In the genomic region with DNA sequence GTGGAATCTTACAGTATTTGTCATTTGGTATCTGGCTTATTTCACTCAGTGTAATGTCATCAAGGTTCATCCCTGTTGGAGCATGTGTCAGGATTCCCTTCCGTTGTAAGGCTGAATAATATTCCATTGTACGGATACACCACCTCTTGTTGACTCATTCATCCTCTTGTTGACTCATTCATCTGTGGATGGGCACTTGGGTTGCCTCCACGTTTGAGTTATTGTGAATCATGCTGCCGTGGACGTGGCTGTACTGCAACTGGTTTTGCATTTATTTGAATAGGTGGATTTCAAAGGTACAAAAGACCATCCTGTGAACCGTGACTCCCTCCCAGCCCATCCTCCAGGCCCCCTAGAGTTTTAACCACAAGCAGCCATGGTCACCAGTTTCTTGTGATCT, we compare ENCODE assay signal across 1 cellular context.
TF ChIP-seq lines count a peak whose summit lies in the region.

No MANE protein-coding gene starts in this region.

TF ChIP-seq in HepG2, 621 proteins besides CTCF, POLR2A, EP300 and RAD21 (continued from another document and continues in another):
- TF ChIP-seq, protein P1, sequence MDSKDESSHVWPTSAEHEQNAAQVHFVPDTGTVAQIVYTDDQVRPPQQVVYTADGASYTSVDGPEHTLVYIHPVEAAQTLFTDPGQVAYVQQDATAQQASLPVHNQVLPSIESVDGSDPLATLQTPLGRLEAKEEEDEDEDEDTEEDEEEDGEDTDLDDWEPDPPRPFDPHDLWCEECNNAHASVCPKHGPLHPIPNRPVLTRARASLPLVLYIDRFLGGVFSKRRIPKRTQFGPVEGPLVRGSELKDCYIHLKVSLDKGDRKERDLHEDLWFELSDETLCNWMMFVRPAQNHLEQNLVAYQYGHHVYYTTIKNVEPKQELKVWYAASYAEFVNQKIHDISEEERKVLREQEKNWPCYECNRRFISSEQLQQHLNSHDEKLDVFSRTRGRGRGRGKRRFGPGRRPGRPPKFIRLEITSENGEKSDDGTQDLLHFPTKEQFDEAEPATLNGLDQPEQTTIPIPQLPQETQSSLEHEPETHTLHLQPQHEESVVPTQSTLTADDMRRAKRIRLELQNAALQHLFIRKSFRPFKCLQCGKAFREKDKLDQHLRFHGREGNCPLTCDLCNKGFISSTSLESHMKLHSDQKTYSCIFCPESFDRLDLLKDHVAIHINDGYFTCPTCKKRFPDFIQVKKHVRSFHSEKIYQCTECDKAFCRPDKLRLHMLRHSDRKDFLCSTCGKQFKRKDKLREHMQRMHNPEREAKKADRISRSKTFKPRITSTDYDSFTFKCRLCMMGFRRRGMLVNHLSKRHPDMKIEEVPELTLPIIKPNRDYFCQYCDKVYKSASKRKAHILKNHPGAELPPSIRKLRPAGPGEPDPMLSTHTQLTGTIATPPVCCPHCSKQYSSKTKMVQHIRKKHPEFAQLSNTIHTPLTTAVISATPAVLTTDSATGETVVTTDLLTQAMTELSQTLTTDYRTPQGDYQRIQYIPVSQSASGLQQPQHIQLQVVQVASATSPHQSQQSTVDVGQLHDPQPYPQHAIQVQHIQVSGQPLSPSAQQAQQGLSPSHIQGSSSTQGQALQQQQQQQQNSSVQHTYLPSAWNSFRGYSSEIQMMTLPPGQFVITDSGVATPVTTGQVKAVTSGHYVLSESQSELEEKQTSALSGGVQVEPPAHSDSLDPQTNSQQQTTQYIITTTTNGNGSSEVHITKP (CRISPR knock-in tag; IDR thresholded peaks at IDR 0.05; ENCODE audit: low read depth): 0 out of 2 replicates have a peak, but pooled peaks have one; percentile 33
- peak; percentile 57; the same call in 1 of the 2 replicates for TF ChIP-seq HMG20B (CRISPR knock-in tag; conservative IDR thresholded peaks at IDR 0.05)
- TF ChIP-seq JDP2 (CRISPR knock-in tag; IDR thresholded peaks at IDR 0.05; ENCODE audit: borderline replicate concordance): no peak
- TF ChIP-seq MIXL1 (CRISPR knock-in tag; IDR thresholded peaks at IDR 0.05): peak; percentile 62
- peak; percentile 80 for TF ChIP-seq HHEX (CRISPR knock-in tag; IDR thresholded peaks at IDR 0.05)
- peak; percentile 79 for TF ChIP-seq GFI1 (CRISPR knock-in tag; IDR thresholded peaks at IDR 0.05; ENCODE audit: borderline replicate concordance)
- TF ChIP-seq ZNF30 (CRISPR knock-in tag; IDR thresholded peaks at IDR 0.05): no peak
- TF ChIP-seq CEBPG (CRISPR knock-in tag; IDR thresholded peaks at IDR 0.05): peak; percentile 33; the same call in 1 of the 2 replicates
- no peak for TF ChIP-seq ZNF317 (CRISPR knock-in tag; IDR thresholded peaks at IDR 0.05)
- TF ChIP-seq ZSCAN31 (CRISPR knock-in tag; IDR thresholded peaks at IDR 0.05; ENCODE audit: low read depth): 0 out of 2 replicates have a peak, but pooled peaks have one; percentile 35
- TF ChIP-seq FOSL1 (CRISPR knock-in tag; IDR thresholded peaks at IDR 0.05; ENCODE audit: borderline replicate concordance): peak; percentile 73; the same call in 1 of the 2 replicates
- TF ChIP-seq, protein P2, sequence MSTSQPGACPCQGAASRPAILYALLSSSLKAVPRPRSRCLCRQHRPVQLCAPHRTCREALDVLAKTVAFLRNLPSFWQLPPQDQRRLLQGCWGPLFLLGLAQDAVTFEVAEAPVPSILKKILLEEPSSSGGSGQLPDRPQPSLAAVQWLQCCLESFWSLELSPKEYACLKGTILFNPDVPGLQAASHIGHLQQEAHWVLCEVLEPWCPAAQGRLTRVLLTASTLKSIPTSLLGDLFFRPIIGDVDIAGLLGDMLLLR (CRISPR knock-in tag; IDR thresholded peaks at IDR 0.05): no peak
- peak; percentile 65; the same call in 1 of the 2 replicates for TF ChIP-seq FOXK1 (CRISPR knock-in tag; IDR thresholded peaks at IDR 0.05; ENCODE audit: borderline replicate concordance, low read depth)
- TF ChIP-seq MEIS2 (CRISPR knock-in tag; IDR thresholded peaks at IDR 0.05): 0 out of 2 replicates have a peak, but pooled peaks have one; percentile 33
- TF ChIP-seq, protein P3, sequence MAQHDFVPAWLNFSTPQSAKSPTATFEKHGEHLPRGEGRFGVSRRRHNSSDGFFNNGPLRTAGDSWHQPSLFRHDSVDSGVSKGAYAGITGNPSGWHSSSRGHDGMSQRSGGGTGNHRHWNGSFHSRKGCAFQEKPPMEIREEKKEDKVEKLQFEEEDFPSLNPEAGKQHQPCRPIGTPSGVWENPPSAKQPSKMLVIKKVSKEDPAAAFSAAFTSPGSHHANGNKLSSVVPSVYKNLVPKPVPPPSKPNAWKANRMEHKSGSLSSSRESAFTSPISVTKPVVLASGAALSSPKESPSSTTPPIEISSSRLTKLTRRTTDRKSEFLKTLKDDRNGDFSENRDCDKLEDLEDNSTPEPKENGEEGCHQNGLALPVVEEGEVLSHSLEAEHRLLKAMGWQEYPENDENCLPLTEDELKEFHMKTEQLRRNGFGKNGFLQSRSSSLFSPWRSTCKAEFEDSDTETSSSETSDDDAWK (CRISPR knock-in tag; IDR thresholded peaks at IDR 0.05): no peak
- TF ChIP-seq NCOR1 (IDR thresholded peaks at IDR 0.05; ENCODE audit: borderline replicate concordance, low read length): 0 out of 2 replicates have a peak, but pooled peaks have one; percentile 31
- TF ChIP-seq, protein P4, sequence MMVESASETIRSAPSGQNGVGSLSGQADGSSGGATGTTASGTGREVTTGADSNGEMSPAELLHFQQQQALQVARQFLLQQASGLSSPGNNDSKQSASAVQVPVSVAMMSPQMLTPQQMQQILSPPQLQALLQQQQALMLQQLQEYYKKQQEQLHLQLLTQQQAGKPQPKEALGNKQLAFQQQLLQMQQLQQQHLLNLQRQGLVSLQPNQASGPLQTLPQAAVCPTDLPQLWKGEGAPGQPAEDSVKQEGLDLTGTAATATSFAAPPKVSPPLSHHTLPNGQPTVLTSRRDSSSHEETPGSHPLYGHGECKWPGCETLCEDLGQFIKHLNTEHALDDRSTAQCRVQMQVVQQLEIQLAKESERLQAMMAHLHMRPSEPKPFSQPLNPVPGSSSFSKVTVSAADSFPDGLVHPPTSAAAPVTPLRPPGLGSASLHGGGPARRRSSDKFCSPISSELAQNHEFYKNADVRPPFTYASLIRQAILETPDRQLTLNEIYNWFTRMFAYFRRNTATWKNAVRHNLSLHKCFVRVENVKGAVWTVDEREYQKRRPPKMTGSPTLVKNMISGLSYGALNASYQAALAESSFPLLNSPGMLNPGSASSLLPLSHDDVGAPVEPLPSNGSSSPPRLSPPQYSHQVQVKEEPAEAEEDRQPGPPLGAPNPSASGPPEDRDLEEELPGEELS (CRISPR knock-in tag; IDR thresholded peaks at IDR 0.05): peak; percentile 86
- peak; percentile 23; the same call in 1 of the 2 replicates for TF ChIP-seq DMAP1 (CRISPR knock-in tag; IDR thresholded peaks at IDR 0.05)
- TF ChIP-seq RXRA (CRISPR knock-in tag; IDR thresholded peaks at IDR 0.05): peak; percentile 65; the same call in 1 of the 2 replicates
- TF ChIP-seq, protein P5, sequence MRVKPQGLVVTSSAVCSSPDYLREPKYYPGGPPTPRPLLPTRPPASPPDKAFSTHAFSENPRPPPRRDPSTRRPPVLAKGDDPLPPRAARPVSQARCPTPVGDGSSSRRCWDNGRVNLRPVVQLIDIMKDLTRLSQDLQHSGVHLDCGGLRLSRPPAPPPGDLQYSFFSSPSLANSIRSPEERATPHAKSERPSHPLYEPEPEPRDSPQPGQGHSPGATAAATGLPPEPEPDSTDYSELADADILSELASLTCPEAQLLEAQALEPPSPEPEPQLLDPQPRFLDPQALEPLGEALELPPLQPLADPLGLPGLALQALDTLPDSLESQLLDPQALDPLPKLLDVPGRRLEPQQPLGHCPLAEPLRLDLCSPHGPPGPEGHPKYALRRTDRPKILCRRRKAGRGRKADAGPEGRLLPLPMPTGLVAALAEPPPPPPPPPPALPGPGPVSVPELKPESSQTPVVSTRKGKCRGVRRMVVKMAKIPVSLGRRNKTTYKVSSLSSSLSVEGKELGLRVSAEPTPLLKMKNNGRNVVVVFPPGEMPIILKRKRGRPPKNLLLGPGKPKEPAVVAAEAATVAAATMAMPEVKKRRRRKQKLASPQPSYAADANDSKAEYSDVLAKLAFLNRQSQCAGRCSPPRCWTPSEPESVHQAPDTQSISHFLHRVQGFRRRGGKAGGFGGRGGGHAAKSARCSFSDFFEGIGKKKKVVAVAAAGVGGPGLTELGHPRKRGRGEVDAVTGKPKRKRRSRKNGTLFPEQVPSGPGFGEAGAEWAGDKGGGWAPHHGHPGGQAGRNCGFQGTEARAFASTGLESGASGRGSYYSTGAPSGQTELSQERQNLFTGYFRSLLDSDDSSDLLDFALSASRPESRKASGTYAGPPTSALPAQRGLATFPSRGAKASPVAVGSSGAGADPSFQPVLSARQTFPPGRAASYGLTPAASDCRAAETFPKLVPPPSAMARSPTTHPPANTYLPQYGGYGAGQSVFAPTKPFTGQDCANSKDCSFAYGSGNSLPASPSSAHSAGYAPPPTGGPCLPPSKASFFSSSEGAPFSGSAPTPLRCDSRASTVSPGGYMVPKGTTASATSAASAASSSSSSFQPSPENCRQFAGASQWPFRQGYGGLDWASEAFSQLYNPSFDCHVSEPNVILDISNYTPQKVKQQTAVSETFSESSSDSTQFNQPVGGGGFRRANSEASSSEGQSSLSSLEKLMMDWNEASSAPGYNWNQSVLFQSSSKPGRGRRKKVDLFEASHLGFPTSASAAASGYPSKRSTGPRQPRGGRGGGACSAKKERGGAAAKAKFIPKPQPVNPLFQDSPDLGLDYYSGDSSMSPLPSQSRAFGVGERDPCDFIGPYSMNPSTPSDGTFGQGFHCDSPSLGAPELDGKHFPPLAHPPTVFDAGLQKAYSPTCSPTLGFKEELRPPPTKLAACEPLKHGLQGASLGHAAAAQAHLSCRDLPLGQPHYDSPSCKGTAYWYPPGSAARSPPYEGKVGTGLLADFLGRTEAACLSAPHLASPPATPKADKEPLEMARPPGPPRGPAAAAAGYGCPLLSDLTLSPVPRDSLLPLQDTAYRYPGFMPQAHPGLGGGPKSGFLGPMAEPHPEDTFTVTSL (CRISPR knock-in tag; IDR thresholded peaks at IDR 0.05; ENCODE audit: borderline replicate concordance): peak; percentile 56; the same call in 1 of the 2 replicates
- peak; percentile 55 for TF ChIP-seq POGZ (CRISPR knock-in tag; IDR thresholded peaks at IDR 0.05)
- 0 out of 2 replicates have a peak, but pooled peaks have one; percentile 2 for TF ChIP-seq POLR2AphosphoS5 (IDR thresholded peaks at IDR 0.05; ENCODE audit: low read depth, low read length)
- TF ChIP-seq TGIF2 (CRISPR knock-in tag; IDR thresholded peaks at IDR 0.05): peak; percentile 71
- no peak for TF ChIP-seq PAWR (CRISPR knock-in tag; IDR thresholded peaks at IDR 0.05; ENCODE audit: borderline replicate concordance)
- 0 out of 2 replicates have a peak, but pooled peaks have one; percentile 48 for TF ChIP-seq ZNF652 (CRISPR knock-in tag; IDR thresholded peaks at IDR 0.05; ENCODE audit: borderline replicate concordance, low read depth)
- TF ChIP-seq EHMT2 (IDR thresholded peaks at IDR 0.05; ENCODE audit: borderline replicate concordance, low read depth, low read length): peak; percentile 91; the same call in 1 of the 2 replicates
- TF ChIP-seq, protein P6, sequence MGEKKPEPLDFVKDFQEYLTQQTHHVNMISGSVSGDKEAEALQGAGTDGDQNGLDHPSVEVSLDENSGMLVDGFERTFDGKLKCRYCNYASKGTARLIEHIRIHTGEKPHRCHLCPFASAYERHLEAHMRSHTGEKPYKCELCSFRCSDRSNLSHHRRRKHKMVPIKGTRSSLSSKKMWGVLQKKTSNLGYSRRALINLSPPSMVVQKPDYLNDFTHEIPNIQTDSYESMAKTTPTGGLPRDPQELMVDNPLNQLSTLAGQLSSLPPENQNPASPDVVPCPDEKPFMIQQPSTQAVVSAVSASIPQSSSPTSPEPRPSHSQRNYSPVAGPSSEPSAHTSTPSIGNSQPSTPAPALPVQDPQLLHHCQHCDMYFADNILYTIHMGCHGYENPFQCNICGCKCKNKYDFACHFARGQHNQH (CRISPR knock-in tag; IDR thresholded peaks at IDR 0.05): 0 out of 2 replicates have a peak, but pooled peaks have one; percentile 35
- peak; percentile 77; the same call in 1 of the 2 replicates for TF ChIP-seq ETV5 (CRISPR knock-in tag; IDR thresholded peaks at IDR 0.05; ENCODE audit: borderline replicate concordance)
- TF ChIP-seq ZNF331 (CRISPR knock-in tag; IDR thresholded peaks at IDR 0.05): peak; percentile 58
- TF ChIP-seq PITX1 (CRISPR knock-in tag; IDR thresholded peaks at IDR 0.05): peak; percentile 51
- TF ChIP-seq, protein P7, sequence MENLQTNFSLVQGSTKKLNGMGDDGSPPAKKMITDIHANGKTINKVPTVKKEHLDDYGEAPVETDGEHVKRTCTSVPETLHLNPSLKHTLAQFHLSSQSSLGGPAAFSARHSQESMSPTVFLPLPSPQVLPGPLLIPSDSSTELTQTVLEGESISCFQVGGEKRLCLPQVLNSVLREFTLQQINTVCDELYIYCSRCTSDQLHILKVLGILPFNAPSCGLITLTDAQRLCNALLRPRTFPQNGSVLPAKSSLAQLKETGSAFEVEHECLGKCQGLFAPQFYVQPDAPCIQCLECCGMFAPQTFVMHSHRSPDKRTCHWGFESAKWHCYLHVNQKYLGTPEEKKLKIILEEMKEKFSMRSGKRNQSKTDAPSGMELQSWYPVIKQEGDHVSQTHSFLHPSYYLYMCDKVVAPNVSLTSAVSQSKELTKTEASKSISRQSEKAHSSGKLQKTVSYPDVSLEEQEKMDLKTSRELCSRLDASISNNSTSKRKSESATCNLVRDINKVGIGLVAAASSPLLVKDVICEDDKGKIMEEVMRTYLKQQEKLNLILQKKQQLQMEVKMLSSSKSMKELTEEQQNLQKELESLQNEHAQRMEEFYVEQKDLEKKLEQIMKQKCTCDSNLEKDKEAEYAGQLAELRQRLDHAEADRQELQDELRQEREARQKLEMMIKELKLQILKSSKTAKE (CRISPR knock-in tag; IDR thresholded peaks at IDR 0.05; ENCODE audit: borderline replicate concordance): peak; percentile 26; the same call in 1 of the 2 replicates
- 0 out of 2 replicates have a peak, but pooled peaks have one; percentile 24 for TF ChIP-seq CBX5 (CRISPR knock-in tag; IDR thresholded peaks at IDR 0.05; ENCODE audit: borderline replicate concordance)
- peak; percentile 84 for TF ChIP-seq HMG20A (CRISPR knock-in tag; IDR thresholded peaks at IDR 0.05; ENCODE audit: borderline replicate concordance)
- TF ChIP-seq, protein P8, sequence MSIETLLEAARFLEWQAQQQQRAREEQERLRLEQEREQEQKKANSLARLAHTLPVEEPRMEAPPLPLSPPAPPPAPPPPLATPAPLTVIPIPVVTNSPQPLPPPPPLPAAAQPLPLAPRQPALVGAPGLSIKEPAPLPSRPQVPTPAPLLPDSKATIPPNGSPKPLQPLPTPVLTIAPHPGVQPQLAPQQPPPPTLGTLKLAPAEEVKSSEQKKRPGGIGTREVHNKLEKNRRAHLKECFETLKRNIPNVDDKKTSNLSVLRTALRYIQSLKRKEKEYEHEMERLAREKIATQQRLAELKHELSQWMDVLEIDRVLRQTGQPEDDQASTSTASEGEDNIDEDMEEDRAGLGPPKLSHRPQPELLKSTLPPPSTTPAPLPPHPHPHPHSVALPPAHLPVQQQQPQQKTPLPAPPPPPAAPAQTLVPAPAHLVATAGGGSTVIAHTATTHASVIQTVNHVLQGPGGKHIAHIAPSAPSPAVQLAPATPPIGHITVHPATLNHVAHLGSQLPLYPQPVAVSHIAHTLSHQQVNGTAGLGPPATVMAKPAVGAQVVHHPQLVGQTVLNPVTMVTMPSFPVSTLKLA (IDR thresholded peaks at IDR 0.05): peak; percentile 38; the same call in 1 of the 2 replicates
- peak; percentile 52 for TF ChIP-seq HNF4A (CRISPR knock-in tag; IDR thresholded peaks at IDR 0.05)
- TF ChIP-seq FOXA3 (CRISPR knock-in tag; IDR thresholded peaks at IDR 0.05): peak; percentile 94
- no peak for TF ChIP-seq RELA (CRISPR knock-in tag; IDR thresholded peaks at IDR 0.05)
- TF ChIP-seq ZMYM4 (CRISPR knock-in tag; IDR thresholded peaks at IDR 0.05): peak; percentile 38; the same call in 1 of the 2 replicates
- TF ChIP-seq ZNF263 (CRISPR knock-in tag; IDR thresholded peaks at IDR 0.05): no peak
- TF ChIP-seq ZMYM2 (CRISPR knock-in tag; IDR thresholded peaks at IDR 0.05): peak; percentile 87; the same call in 1 of the 2 replicates
- peak; percentile 84 for TF ChIP-seq RARA (CRISPR knock-in tag; IDR thresholded peaks at IDR 0.05)
- TF ChIP-seq HOXA3 (CRISPR knock-in tag; IDR thresholded peaks at IDR 0.05): peak; percentile 52; the same call in 1 of the 2 replicates
- TF ChIP-seq MED1 (CRISPR knock-in tag; IDR thresholded peaks at IDR 0.05): peak; percentile 74
